7 cellular contexts compared by ENCODE assay signal in the genomic region with DNA sequence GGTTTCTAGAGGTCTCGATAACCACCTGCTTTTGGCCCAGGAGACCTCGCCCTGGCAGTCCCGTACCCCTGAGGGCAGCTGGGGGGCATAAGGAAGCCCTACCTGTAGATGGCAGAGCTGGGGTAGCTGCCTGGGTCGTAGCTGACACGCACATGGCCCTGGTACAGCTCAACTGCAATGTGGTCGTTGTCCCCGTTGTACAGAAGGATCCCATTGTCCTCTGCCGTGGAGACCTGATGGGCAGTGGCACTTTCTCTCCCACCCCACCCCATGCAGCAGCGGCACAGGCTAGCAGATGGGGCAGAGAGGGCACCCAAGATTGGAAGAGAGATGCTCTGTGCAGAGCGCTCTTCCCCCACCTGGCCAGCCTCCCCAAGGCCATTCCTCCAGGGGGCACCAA.
"Had no signal": no experiment of that assay in that cellular context is flagged by ENCODE, and none has a peak within 500 bp of the region (broad histone marks: within the 10 kb centered on the region; RNA-seq: fewer than 3 reads in every experiment).

No MANE protein-coding gene starts in this region.

- H3K4me2 ChIP-seq: GM23338 had no signal

- FAIRE-seq: HTR-8/SVneo, K562 had no signal

- H2AFZ ChIP-seq: GM23338 had no signal

- H3K36me3 ChIP-seq: HAP-1 had no signal

- H3K9me3 ChIP-seq: HAP-1 had no signal

- DNase-seq: IMR-90, KG1 had no signal

- H3K4me1 ChIP-seq: HAP-1 had no signal

- ATAC-seq: GM23338, HCT116, K562 had no signal

- H3K4me3 ChIP-seq: GM23338, HAP-1, K562 had no signal
